17 cellular contexts compared by ENCODE assay signal in the genomic region with DNA sequence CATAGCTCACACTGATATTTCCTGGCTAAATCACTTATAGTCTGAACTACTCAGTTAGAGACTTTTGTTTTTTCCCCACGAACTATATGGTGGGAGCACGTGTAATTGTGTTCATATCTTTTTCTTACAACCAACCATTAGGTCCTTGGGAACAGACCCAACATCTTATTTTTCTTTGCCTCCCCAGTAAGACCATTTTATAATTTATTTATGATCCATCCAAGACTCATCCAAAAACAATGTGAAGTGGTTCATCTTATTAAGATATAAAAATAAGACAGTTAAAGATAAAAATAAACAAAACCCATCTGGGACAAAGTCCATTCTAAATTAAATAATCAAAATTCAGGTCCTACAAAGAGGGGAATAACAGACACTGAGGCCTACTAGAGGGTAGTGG.
A peak's percentile ranks its signal among the peaks of the same experiment; 100 is the strongest.
DNase-seq lines count a peak whose midpoint lies in the region; ATAC-seq and TF ChIP-seq lines count a peak whose summit lies in the region.
"Had no signal": no experiment of that assay in that cellular context is flagged by ENCODE, and none has a peak within 500 bp of the region (broad histone marks: within the 10 kb centered on the region; RNA-seq: fewer than 3 reads in every experiment).

No MANE protein-coding gene starts in this region.

- H3K9me3 ChIP-seq in PC-3 (ENCODE audit: low read length) = no peaks in the 10 kb centered on the region

- no TSS peak for BruUV-seq in PC-3 (replicated peaks; lab: Mats Ljungman, UMichigan)

- no peaks in the 10 kb centered on the region; the same call in 1 of the 2 replicates for H3K79me2 ChIP-seq in PC-3 (ENCODE audit: low read length)

- no peaks in the 10 kb centered on the region for H3F3A ChIP-seq in PC-3 (ENCODE audit: low read length, unreplicated experiment)

- ATAC-seq in PC-3 = peak; percentile 27; the same call in 1 of the 2 replicates
- ATAC-seq: K562 had no signal

- CTCF ChIA-PET in PC-3 (lab: Charles Lee) = no interaction called here

- no peaks in the 10 kb centered on the region for H3K27me3 ChIP-seq in PC-3 (ENCODE audit: low read length)

- TF ChIP-seq CTCF in PC-3 (conservative IDR thresholded peaks at IDR 0.05; ENCODE audit: low read depth, low read length) (no peak), fibroblast of mammary gland (conservative IDR thresholded peaks at IDR 0.05; ENCODE audit: control insufficient read depth, insufficient read depth, low read depth, low read length) (no peak)

- H3K27ac ChIP-seq in PC-3 (ENCODE audit: low read length) = no peak overlapping the region
- H3K27ac ChIP-seq: RWPE1 had no signal

- POLR2A ChIA-PET in PC-3 (lab: Charles Lee; ENCODE audit: unreplicated experiment) = no interaction called here

- no peaks in the 10 kb centered on the region for H3K36me3 ChIP-seq in PC-3 (ENCODE audit: low read depth, low read length)

- no peak overlapping the region for H3K4me3 ChIP-seq in PC-3 (ENCODE audit: low read length)
- H3K4me3 ChIP-seq in fibroblast of mammary gland (ENCODE audit: control insufficient read depth, low read depth, low read length) = no peak overlapping the region
- H3K4me3 ChIP-seq: K562 had no signal

- no peak overlapping the region for H3K4me2 ChIP-seq in PC-3 (ENCODE audit: low read length)

- H3K4me1 ChIP-seq in PC-3 (ENCODE audit: insufficient read depth, low read length) = peaks cover 10% of the 10 kb centered on the region

- no peaks in the 10 kb centered on the region for H4K20me1 ChIP-seq in PC-3 (ENCODE audit: low read length)

- H3K9me2 ChIP-seq in PC-3 (replicated peaks; ENCODE audit: low read length) = no peaks in the 10 kb centered on the region

- DNase-seq in EH (ENCODE audit: low read depth) (peak; percentile 76), PC-3 (no peak), fibroblast of mammary gland (ENCODE audit: low read depth) (peak; percentile 38), smooth muscle cell of the brain vasculature (ENCODE audit: low read depth, low spot score) (peak; percentile 6), NCI-H2227 treated with DMSO at 0.1 percent for 48 hours (lab: John Stamatoyannopoulos, UW) (no peak), NCI-H2029 (lab: John Stamatoyannopoulos, UW) (no peak), GM19240 (ENCODE audit: insufficient read length, low spot score) (no peak)
- DNase-seq: C1 segment of cervical spinal cord; CD8-positive, alpha-beta memory T cell; DMS53; NCI-H187; NCI-H226; NCI-H524; NCI-H82; SIG-M5 had no signal

- intact Hi-C loops in PC-3 (cut with micrococcal nuclease) = no loop called here

- H2AFZ ChIP-seq in PC-3 (ENCODE audit: low read length) = no peak overlapping the region

- H3K9ac ChIP-seq in PC-3 (ENCODE audit: low read length) = no peak overlapping the region

Comparison
In these comparisons a context has a peak if more than half of its experiments do, and no peak if none do; other contexts are left out.
1. DNase-seq: peak in EH (single experiment), fibroblast of mammary gland (single experiment) and smooth muscle cell of the brain vasculature (single experiment); none in PC-3 (single experiment), NCI-H2227 treated with DMSO at 0.1 percent for 48 hours (single experiment), NCI-H2029 (single experiment) and GM19240 (single experiment).